Comparison of ENCODE assay signal across 1 cellular context in the genomic region with DNA sequence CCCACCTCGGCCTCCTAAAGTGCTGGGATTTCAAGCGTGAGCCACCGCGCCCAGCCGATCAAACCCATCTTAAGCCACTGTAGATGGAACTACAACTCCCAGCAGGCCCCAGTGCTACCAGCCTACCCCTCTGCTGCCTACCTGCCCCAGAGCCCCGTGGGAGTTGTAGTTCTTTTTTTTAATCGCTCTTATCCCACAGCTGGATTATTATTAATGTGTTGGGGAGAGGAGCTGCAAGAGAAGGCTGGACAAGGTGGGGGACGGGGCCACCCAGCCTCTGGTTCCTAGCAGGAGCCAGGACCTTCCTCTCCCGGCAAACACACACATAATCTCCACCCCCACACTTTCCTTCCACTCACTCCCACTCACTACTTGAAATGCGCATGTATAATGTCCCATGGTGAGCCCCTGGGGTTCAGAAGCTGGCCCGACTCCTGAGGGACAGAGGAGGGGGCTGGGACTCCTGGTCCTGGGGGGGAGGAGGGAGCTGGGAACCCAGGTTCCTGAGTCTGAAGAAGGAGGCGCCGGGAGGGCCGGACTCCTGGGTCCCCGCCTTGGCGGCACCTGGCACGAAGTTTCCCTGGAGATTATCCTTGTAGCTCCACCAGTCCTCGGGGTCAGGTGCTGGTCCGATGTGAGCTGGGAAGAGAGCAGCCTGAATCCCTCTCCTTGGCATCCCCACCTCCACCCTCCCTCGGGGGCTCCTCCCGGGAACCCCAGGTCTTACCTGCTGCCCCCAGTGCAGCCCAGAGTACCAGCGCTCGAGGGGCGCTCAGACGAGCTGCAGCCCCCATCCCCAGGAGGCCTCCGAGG.
TF ChIP-seq lines count a peak whose summit lies in the region.

No MANE protein-coding gene starts in this region.

TF ChIP-seq in HepG2, 621 proteins besides CTCF, POLR2A, EP300 and RAD21 (continued from another document and continues in another):
- TF ChIP-seq, protein P1, sequence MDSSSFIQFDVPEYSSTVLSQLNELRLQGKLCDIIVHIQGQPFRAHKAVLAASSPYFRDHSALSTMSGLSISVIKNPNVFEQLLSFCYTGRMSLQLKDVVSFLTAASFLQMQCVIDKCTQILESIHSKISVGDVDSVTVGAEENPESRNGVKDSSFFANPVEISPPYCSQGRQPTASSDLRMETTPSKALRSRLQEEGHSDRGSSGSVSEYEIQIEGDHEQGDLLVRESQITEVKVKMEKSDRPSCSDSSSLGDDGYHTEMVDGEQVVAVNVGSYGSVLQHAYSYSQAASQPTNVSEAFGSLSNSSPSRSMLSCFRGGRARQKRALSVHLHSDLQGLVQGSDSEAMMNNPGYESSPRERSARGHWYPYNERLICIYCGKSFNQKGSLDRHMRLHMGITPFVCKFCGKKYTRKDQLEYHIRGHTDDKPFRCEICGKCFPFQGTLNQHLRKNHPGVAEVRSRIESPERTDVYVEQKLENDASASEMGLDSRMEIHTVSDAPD (CRISPR knock-in tag; IDR thresholded peaks at IDR 0.05): no peak
- TF ChIP-seq SMAD3 (CRISPR knock-in tag; IDR thresholded peaks at IDR 0.05) (no peak), MIER3 (CRISPR knock-in tag; IDR thresholded peaks at IDR 0.05; ENCODE audit: borderline replicate concordance) (no peak), ZNF572 (CRISPR knock-in tag; IDR thresholded peaks at IDR 0.05) (no peak), SOX13 (IDR thresholded peaks at IDR 0.05) (no peak), SOX13 (CRISPR knock-in tag; conservative IDR thresholded peaks at IDR 0.05 in 1 of 2, IDR thresholded peaks at IDR 0.05 in 1 of 2) (no peak), RCOR2 (CRISPR knock-in tag; IDR thresholded peaks at IDR 0.05) (no peak), TFE3 (CRISPR knock-in tag; IDR thresholded peaks at IDR 0.05) (no peak), CBX2 (IDR thresholded peaks at IDR 0.05; ENCODE audit: low read depth, low read length) (no peak), CBX2 (CRISPR knock-in tag; IDR thresholded peaks at IDR 0.05; ENCODE audit: low read depth) (no peak), ZNF564 (CRISPR knock-in tag; IDR thresholded peaks at IDR 0.05) (no peak), NCOA2 (CRISPR knock-in tag; IDR thresholded peaks at IDR 0.05) (no peak), CBFB (CRISPR knock-in tag; IDR thresholded peaks at IDR 0.05) (no peak), ZSCAN29 (CRISPR knock-in tag; conservative IDR thresholded peaks at IDR 0.05) (no peak), FOXM1 (CRISPR knock-in tag; IDR thresholded peaks at IDR 0.05) (no peak), ZNF710 (CRISPR knock-in tag; IDR thresholded peaks at IDR 0.05; ENCODE audit: borderline replicate concordance) (no peak), GLI4 (CRISPR knock-in tag; IDR thresholded peaks at IDR 0.05; ENCODE audit: borderline replicate concordance) (no peak), ZNF570 (CRISPR knock-in tag; IDR thresholded peaks at IDR 0.05; ENCODE audit: borderline replicate concordance) (no peak), ZSCAN31 (CRISPR knock-in tag; IDR thresholded peaks at IDR 0.05; ENCODE audit: low read depth) (no peak), ZBTB49 (CRISPR knock-in tag; IDR thresholded peaks at IDR 0.05; ENCODE audit: borderline replicate concordance) (no peak), PHB2 (IDR thresholded peaks at IDR 0.05; ENCODE audit: partially characterized antibody) (no peak), ZNF652 (CRISPR knock-in tag; IDR thresholded peaks at IDR 0.05; ENCODE audit: borderline replicate concordance, low read depth) (no peak), KLF12 (CRISPR knock-in tag; IDR thresholded peaks at IDR 0.05; ENCODE audit: borderline replicate concordance) (no peak), SRSF4 (IDR thresholded peaks at IDR 0.05; ENCODE audit: low read depth, low read length, poor library complexity, severe bottlenecking) (no peak), ZNF34 (CRISPR knock-in tag; IDR thresholded peaks at IDR 0.05; ENCODE audit: borderline replicate concordance) (no peak), KLF6 (CRISPR knock-in tag; IDR thresholded peaks at IDR 0.05) (no peak), XRCC5 (optimal IDR thresholded peaks at IDR 0.05; ENCODE audit: low read length) (peak; percentile 23), ZNF543 (CRISPR knock-in tag; IDR thresholded peaks at IDR 0.05) (no peak), HOXD1 (CRISPR knock-in tag; IDR thresholded peaks at IDR 0.05) (no peak), MXD3 (CRISPR knock-in tag; IDR thresholded peaks at IDR 0.05) (no peak), ZNF607 (CRISPR knock-in tag; IDR thresholded peaks at IDR 0.05; ENCODE audit: borderline replicate concordance) (no peak), ZBTB46 (CRISPR knock-in tag; IDR thresholded peaks at IDR 0.05; ENCODE audit: borderline replicate concordance) (no peak), SYNCRIP (IDR thresholded peaks at IDR 0.05; ENCODE audit: insufficient read depth, low read depth, low read length) (no peak), CREB1 (IDR thresholded peaks at IDR 0.05) (no peak), CREB1 (CRISPR knock-in tag; IDR thresholded peaks at IDR 0.05) (peak; percentile 47; the same call in 1 of the 2 replicates), ZNF383 (CRISPR knock-in tag; IDR thresholded peaks at IDR 0.05; ENCODE audit: borderline replicate concordance) (no peak), PAX8 (CRISPR knock-in tag; IDR thresholded peaks at IDR 0.05; ENCODE audit: borderline replicate concordance) (no peak)
- TF ChIP-seq, protein P2, sequence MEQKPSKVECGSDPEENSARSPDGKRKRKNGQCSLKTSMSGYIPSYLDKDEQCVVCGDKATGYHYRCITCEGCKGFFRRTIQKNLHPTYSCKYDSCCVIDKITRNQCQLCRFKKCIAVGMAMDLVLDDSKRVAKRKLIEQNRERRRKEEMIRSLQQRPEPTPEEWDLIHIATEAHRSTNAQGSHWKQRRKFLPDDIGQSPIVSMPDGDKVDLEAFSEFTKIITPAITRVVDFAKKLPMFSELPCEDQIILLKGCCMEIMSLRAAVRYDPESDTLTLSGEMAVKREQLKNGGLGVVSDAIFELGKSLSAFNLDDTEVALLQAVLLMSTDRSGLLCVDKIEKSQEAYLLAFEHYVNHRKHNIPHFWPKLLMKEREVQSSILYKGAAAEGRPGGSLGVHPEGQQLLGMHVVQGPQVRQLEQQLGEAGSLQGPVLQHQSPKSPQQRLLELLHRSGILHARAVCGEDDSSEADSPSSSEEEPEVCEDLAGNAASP (CRISPR knock-in tag; IDR thresholded peaks at IDR 0.05; ENCODE audit: borderline replicate concordance): no peak
- TF ChIP-seq, protein P3, sequence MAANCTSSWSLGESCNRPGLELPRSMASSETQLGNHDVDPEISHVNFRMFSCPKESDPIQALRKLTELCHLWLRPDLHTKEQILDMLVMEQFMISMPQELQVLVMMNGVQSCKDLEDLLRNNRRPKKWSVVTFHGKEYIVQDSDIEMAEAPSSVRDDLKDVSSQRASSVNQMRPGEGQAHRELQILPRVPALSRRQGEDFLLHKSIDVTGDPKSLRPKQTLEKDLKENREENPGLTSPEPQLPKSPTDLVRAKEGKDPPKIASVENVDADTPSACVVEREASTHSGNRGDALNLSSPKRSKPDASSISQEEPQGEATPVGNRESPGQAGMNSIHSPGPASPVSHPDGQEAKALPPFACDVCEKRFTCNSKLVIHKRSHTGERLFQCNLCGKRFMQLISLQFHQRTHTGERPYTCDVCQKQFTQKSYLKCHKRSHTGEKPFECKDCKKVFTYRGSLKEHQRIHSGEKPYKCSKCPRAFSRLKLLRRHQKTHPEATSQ (CRISPR knock-in tag; IDR thresholded peaks at IDR 0.05; ENCODE audit: borderline replicate concordance): no peak
- TF ChIP-seq, protein P4, sequence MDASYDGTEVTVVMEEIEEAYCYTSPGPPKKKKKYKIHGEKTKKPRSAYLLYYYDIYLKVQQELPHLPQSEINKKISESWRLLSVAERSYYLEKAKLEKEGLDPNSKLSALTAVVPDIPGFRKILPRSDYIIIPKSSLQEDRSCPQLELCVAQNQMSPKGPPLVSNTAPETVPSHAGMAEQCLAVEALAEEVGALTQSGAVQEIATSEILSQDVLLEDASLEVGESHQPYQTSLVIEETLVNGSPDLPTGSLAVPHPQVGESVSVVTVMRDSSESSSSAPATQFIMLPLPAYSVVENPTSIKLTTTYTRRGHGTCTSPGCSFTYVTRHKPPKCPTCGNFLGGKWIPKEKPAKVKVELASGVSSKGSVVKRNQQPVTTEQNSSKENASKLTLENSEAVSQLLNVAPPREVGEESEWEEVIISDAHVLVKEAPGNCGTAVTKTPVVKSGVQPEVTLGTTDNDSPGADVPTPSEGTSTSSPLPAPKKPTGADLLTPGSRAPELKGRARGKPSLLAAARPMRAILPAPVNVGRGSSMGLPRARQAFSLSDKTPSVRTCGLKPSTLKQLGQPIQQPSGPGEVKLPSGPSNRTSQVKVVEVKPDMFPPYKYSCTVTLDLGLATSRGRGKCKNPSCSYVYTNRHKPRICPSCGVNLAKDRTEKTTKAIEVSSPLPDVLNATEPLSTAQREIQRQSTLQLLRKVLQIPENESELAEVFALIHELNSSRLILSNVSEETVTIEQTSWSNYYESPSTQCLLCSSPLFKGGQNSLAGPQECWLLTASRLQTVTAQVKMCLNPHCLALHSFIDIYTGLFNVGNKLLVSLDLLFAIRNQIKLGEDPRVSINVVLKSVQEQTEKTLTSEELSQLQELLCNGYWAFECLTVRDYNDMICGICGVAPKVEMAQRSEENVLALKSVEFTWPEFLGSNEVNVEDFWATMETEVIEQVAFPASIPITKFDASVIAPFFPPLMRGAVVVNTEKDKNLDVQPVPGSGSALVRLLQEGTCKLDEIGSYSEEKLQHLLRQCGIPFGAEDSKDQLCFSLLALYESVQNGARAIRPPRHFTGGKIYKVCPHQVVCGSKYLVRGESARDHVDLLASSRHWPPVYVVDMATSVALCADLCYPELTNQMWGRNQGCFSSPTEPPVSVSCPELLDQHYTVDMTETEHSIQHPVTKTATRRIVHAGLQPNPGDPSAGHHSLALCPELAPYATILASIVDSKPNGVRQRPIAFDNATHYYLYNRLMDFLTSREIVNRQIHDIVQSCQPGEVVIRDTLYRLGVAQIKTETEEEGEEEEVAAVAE (CRISPR knock-in tag; IDR thresholded peaks at IDR 0.05; ENCODE audit: borderline replicate concordance): no peak
